ENCODE assay signal across 28 cellular contexts in the genomic region with DNA sequence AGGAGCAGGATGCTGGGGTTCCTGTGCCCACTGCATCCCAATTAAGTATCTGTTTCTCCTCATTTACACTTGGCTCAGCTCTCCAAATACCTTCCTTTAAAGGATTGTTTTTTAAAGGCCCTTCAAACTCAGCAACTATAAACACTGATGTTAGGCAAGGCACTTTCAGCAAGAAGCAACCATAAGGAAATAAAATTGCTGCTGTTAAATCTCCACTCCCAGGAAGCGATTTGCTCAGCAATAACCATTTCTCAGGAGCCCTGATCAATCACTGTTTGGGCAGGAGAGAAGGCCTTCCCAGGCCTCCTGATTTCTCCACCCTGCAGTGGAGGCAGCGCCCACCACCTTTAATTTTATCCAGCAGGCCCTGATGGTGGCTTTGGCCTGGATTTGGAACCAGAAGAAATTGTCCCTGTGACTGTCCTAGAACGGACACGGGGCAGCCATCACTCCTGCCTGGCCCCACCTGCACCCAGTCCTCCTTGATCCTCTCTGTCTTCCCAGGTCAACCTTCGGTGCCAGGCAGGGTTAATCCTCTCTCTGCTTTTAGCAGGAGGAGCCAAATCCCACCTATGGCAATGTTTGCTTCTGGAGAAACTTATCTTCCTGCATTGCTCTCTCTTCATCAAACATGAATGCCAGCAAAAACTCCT.
DNase-seq lines count a peak whose midpoint lies in the region; ATAC-seq and TF ChIP-seq lines count a peak whose summit lies in the region.
"Had no signal": no experiment of that assay in that cellular context is flagged by ENCODE, and none has a peak within 500 bp of the region (broad histone marks: within the 10 kb centered on the region; RNA-seq: fewer than 3 reads in every experiment).

No MANE protein-coding gene starts in this region.

- peak overlapping the region in 9 of 12 donors; percentile 11 to 57 (median 36) for H3K27ac ChIP-seq in heart left ventricle
- H3K27ac ChIP-seq in hepatocyte, result peak overlapping the region; percentile 86
- peak overlapping the region; percentile 52 for H3K27ac ChIP-seq in vagina
- H3K27ac ChIP-seq: psoas muscle, SJCRH30, upper lobe of left lung had no signal

- no peaks in the 10 kb centered on the region for H3K9me2 ChIP-seq in hepatocyte (replicated peaks; ENCODE audit: insufficient read depth)

- whole genome bisulfite sequencing in heart left ventricle, 4 donors, result 63 to 76% (median 69%) methylated on average over 5 of the region's 5 CpGs
- WGBS in hepatocyte (ENCODE audit: low lambda C conversion rate, missing lambda C conversion rate), result 50% methylated on average over 5 of the region's 5 CpGs

- H2AFZ ChIP-seq in hepatocyte, result no peak overlapping the region
- H2AFZ ChIP-seq: GM23338 had no signal

- DNase-seq in heart left ventricle (no peak), Right ventricle myocardium superior (no peak), hepatocyte (ENCODE audit: low spot score) (no peak), osteocyte (ENCODE audit: extremely low spot score, unreplicated experiment) (no peak), vagina (ENCODE audit: extremely low spot score in 2 of 2) (no peak), NCI-H1930 (lab: John Stamatoyannopoulos, UW) (no peak), COLO829 (ENCODE audit: low spot score) (no peak)
- DNase-seq: activated CD4-positive, alpha-beta T cell treated with anti-CD3 and anti-CD28 coated beads for 4 hours; amygdala; cortex of kidney; DMS79 treated with DMSO at 0.1 percent for 48 hours; effector memory CD8-positive, alpha-beta T cell; foreskin melanocyte; GDM1; hippocampal formation; NCI-H146; NCI-H2107; psoas muscle; SJCRH30; T-helper 9 cell; upper lobe of left lung had no signal

- H3K36me3 ChIP-seq in heart left ventricle (no peaks in the 10 kb centered on the region), hepatocyte (replicated peaks; ENCODE audit: insufficient read depth, low read depth) (no peaks in the 10 kb centered on the region), vagina (no peaks in the 10 kb centered on the region)
- H3K36me3 ChIP-seq: SJCRH30, upper lobe of left lung had no signal

- H3K4me3 Mint-ChIP-seq in osteocyte (ENCODE audit: unreplicated experiment), result peak overlapping the region; percentile 2
- H3K4me3 Mint-ChIP-seq: activated naive CD4-positive, alpha-beta T cell treated with anti-CD3 and anti-CD28 coated beads, Interleukin-2, amount 50 U/mL, for 24 hours; CD14-positive monocyte; effector memory CD8-positive, alpha-beta T cell; GM23338; stimulated activated effector memory CD8-positive, alpha-beta T cell treated with anti-CD3 and anti-CD28 coated beads, Interleukin-12 subunit alpha, Interleukin-12 subunit beta, amount 100 ng/mL, for 72 hours had no signal

- H3K4me3 ChIP-seq in heart left ventricle (no peak overlapping the region), hepatocyte (no peak overlapping the region), vagina (no peak overlapping the region)
- H3K4me3 ChIP-seq: GM23338, psoas muscle, SJCRH30, upper lobe of left lung had no signal

- H3K79me2 ChIP-seq in hepatocyte, result no peaks in the 10 kb centered on the region

- no peak for ATAC-seq in heart left ventricle
- no peak for ATAC-seq in Right ventricle myocardium superior (ENCODE audit: poor library complexity)
- ATAC-seq in esophagus mucosa, result no peak
- ATAC-seq: effector memory CD8-positive, alpha-beta T cell; GM23338; Panc1; psoas muscle; stimulated activated effector memory CD8-positive, alpha-beta T cell treated with anti-CD3 and anti-CD28 coated beads, Interleukin-12 subunit alpha, Interleukin-12 subunit beta, amount 100 ng/mL, for 72 hours had no signal

- peak overlapping the region; percentile 63 for H3K4me2 ChIP-seq in hepatocyte
- H3K4me2 ChIP-seq: GM23338 had no signal

- TF ChIP-seq CTCF in heart left ventricle (IDR thresholded peaks at IDR 0.05), result no peak
- no peak for TF ChIP-seq CTCF in hepatocyte (IDR thresholded peaks at IDR 0.05; ENCODE audit: poor library complexity)
- TF ChIP-seq CTCF in osteocyte (IDR thresholded peaks at IDR 0.05), result no peak
- no peak for TF ChIP-seq CTCF in vagina (IDR thresholded peaks at IDR 0.05)

- peaks cover 0 to 53% (median 28%) of the 10 kb centered on the region in 12 donors for H3K4me1 ChIP-seq in heart left ventricle
- H3K4me1 ChIP-seq in hepatocyte (ENCODE audit: insufficient read depth), result peaks cover 59% of the 10 kb centered on the region
- H3K4me1 ChIP-seq in vagina, result peaks cover 14% of the 10 kb centered on the region
- H3K4me1 ChIP-seq: psoas muscle, upper lobe of left lung had no signal

- TF ChIP-seq POLR2A in heart left ventricle (IDR thresholded peaks at IDR 0.05) (no peak), vagina (IDR thresholded peaks at IDR 0.05) (no peak)

- peak overlapping the region; percentile 68 for H3K27ac Mint-ChIP-seq in osteocyte (ENCODE audit: unreplicated experiment)
- H3K27ac Mint-ChIP-seq: activated naive CD4-positive, alpha-beta T cell treated with anti-CD3 and anti-CD28 coated beads, Interleukin-2, amount 50 U/mL, for 24 hours; activated T-helper 2 cell treated with anti-CD3 and anti-CD28 coated beads, Interferon-gamma antibody, Interleukin-2, Interleukin-4, amounts not matched to agents 10 μg/mL and 5 μg/mL and 100 μg/mL, durations not matched to agents 14 hours and 24 hours and 36 hours; CD14-positive monocyte; effector memory CD8-positive, alpha-beta T cell; GM23338; stimulated activated effector memory CD8-positive, alpha-beta T cell treated with anti-CD3 and anti-CD28 coated beads, Interleukin-12 subunit alpha, Interleukin-12 subunit beta, amount 100 ng/mL, for 72 hours had no signal

- no peaks in the 10 kb centered on the region for H3K36me3 Mint-ChIP-seq in osteocyte (ENCODE audit: unreplicated experiment)
- H3K36me3 Mint-ChIP-seq: activated naive CD4-positive, alpha-beta T cell treated with anti-CD3 and anti-CD28 coated beads, Interleukin-2, amount 50 U/mL, for 24 hours; CD14-positive monocyte; stimulated activated effector memory CD8-positive, alpha-beta T cell treated with anti-CD3 and anti-CD28 coated beads, Interleukin-12 subunit alpha, Interleukin-12 subunit beta, amount 100 ng/mL, for 72 hours had no signal

- H3K27me3 ChIP-seq in heart left ventricle (no peaks in the 10 kb centered on the region), hepatocyte (no peaks in the 10 kb centered on the region), vagina (no peaks in the 10 kb centered on the region)
- H3K27me3 ChIP-seq: SJCRH30, upper lobe of left lung had no signal

- H3K27me3 Mint-ChIP-seq in osteocyte (ENCODE audit: unreplicated experiment), result no peaks in the 10 kb centered on the region
- H3K27me3 Mint-ChIP-seq: activated naive CD4-positive, alpha-beta T cell treated with anti-CD3 and anti-CD28 coated beads, Interleukin-2, amount 50 U/mL, for 24 hours had no signal

- intact Hi-C loops in heart left ventricle (cut with DNase I) (no loop called here), Right ventricle myocardium superior (cut with DNase I) (no loop called here), vagina (cut with DNase I) (no loop called here)

- peaks cover 36% of the 10 kb centered on the region for H3K4me1 Mint-ChIP-seq in osteocyte (ENCODE audit: unreplicated experiment)
- H3K4me1 Mint-ChIP-seq: activated naive CD4-positive, alpha-beta T cell treated with anti-CD3 and anti-CD28 coated beads, Interleukin-2, amount 50 U/mL, for 24 hours; CD14-positive monocyte; stimulated activated effector memory CD8-positive, alpha-beta T cell treated with anti-CD3 and anti-CD28 coated beads, Interleukin-12 subunit alpha, Interleukin-12 subunit beta, amount 100 ng/mL, for 72 hours had no signal

- no peaks in the 10 kb centered on the region for H4K20me1 ChIP-seq in hepatocyte (ENCODE audit: insufficient read depth, poor library complexity, severe bottlenecking)

- no peaks in the 10 kb centered on the region for H3K9me3 Mint-ChIP-seq in osteocyte (ENCODE audit: unreplicated experiment)
- H3K9me3 Mint-ChIP-seq: activated naive CD4-positive, alpha-beta T cell treated with anti-CD3 and anti-CD28 coated beads, Interleukin-2, amount 50 U/mL, for 24 hours; activated T-helper 2 cell treated with anti-CD3 and anti-CD28 coated beads, Interferon-gamma antibody, Interleukin-2, Interleukin-4, amounts not matched to agents 10 μg/mL and 5 μg/mL and 100 μg/mL, durations not matched to agents 14 hours and 24 hours and 36 hours; effector memory CD8-positive, alpha-beta T cell; GM23338; stimulated activated effector memory CD8-positive, alpha-beta T cell treated with anti-CD3 and anti-CD28 coated beads, Interleukin-12 subunit alpha, Interleukin-12 subunit beta, amount 100 ng/mL, for 72 hours had no signal

- no peaks in the 10 kb centered on the region for H3K9me3 ChIP-seq in heart left ventricle
- no peaks in the 10 kb centered on the region for H3K9me3 ChIP-seq in hepatocyte (ENCODE audit: low read depth)
- H3K9me3 ChIP-seq in vagina, result no peaks in the 10 kb centered on the region
- H3K9me3 ChIP-seq: psoas muscle, SJCRH30, upper lobe of left lung had no signal

Comparison
In these comparisons a context has a peak if more than half of its experiments do, and no peak if none do; other contexts are left out.
1. H3K27ac ChIP-seq: peak in every context shown above with its lines; median percentile 86 in hepatocyte; 52 in vagina; 36 in heart left ventricle.